ENCODE assay signal across 10 cellular contexts in genomic region chr12:107645630-107646333, GRCh38. TPM values are rescaled to one million over a fixed set of nuclear protein-coding genes. Genes with fewer than 3 reads are reported as not detected.
DNase-seq lines count a peak whose midpoint lies in the region; ATAC-seq and TF ChIP-seq lines count a peak whose summit lies in the region.
"Had no signal": no experiment of that assay in that cellular context is flagged by ENCODE, and none has a peak within 500 bp of the region (broad histone marks: within the 10 kb centered on the region; RNA-seq: fewer than 3 reads in every experiment).

No MANE protein-coding gene starts in this region.

- intact Hi-C loops in A673 (cut with micrococcal nuclease; ENCODE audit: unreplicated experiment): no loop called here

- no peak for TF ChIP-seq CTCF in A673 (conservative IDR thresholded peaks at IDR 0.05; ENCODE audit: low read depth, low read length)

- H4K5ac ChIP-seq in mesendoderm (ENCODE audit: low read length): no peak overlapping the region

- ATAC-seq in GM18519 (IDR thresholded peaks at IDR 0.05; ENCODE audit: low FRiP score, unreplicated experiment): no peak
- no peak for ATAC-seq in HG02973 (IDR thresholded peaks at IDR 0.05; ENCODE audit: unreplicated experiment)
- no peak for ATAC-seq in GM21723 (IDR thresholded peaks at IDR 0.05; ENCODE audit: unreplicated experiment)
- ATAC-seq: esophagus mucosa, HepG2 had no signal

- WGBS in mesendoderm (ENCODE audit: extremely low coverage, insufficient coverage, low lambda C conversion rate): no CpG with 5 or more reads among the region's 27 CpGs

- H3K4me2 ChIP-seq in mesendoderm (ENCODE audit: low read length): no peak overlapping the region

- H3K36me3 ChIP-seq in A673 (ENCODE audit: insufficient read depth, low read length, poor library complexity, severe bottlenecking): no peaks in the 10 kb centered on the region
- H3K36me3 ChIP-seq in mesendoderm (ENCODE audit: control insufficient read depth, insufficient read depth, low read length): no peaks in the 10 kb centered on the region

- no peak overlapping the region for H2BK15ac ChIP-seq in mesendoderm (replicated peaks; ENCODE audit: low read depth)

- no peaks in the 10 kb centered on the region for H3K79me1 ChIP-seq in mesendoderm (ENCODE audit: low read length)

- no peak overlapping the region for H3K9ac ChIP-seq in mesendoderm (ENCODE audit: low read length)

- no peak overlapping the region for H4K8ac ChIP-seq in mesendoderm (ENCODE audit: low read depth, low read length)

- POLR2A ChIA-PET in A673 (lab: Charles Lee; ENCODE audit: low non-redundant PET): no interaction called here

- H3K23ac ChIP-seq in mesendoderm (ENCODE audit: low read length): no peak overlapping the region

- H2BK5ac ChIP-seq in mesendoderm (ENCODE audit: low read length): no peak overlapping the region

- no TSS peak for BruUV-seq in A673 (replicated peaks; lab: Mats Ljungman, UMichigan)

- no peaks in the 10 kb centered on the region for H3K27me3 ChIP-seq in A673 (replicated peaks; ENCODE audit: insufficient read depth, low read depth, low read length, poor library complexity)
- no peaks in the 10 kb centered on the region for H3K27me3 ChIP-seq in mesendoderm (ENCODE audit: insufficient read depth, low read length, poor library complexity)

- no peak overlapping the region for H2AK5ac ChIP-seq in mesendoderm (ENCODE audit: low read length)

- no peak overlapping the region for H3K4ac ChIP-seq in mesendoderm (ENCODE audit: low read depth, low read length)

- no peaks in the 10 kb centered on the region for H3K79me2 ChIP-seq in mesendoderm (ENCODE audit: control insufficient read depth, insufficient read depth, low read length)

- CTCF ChIA-PET in A673 (lab: Charles Lee): no interaction called here

- no peak overlapping the region for H3K18ac ChIP-seq in mesendoderm (ENCODE audit: low read length)

- peak; percentile 88 for DNase-seq in A673 (ENCODE audit: low spot score)
- DNase-seq in NCI-H1417 treated with DMSO at 0.1 percent for 48 hours (lab: John Stamatoyannopoulos, UW): peak; percentile 36
- peak; percentile 5 for DNase-seq in brain pericyte (ENCODE audit: low read depth, low spot score)
- peak; percentile 65 for DNase-seq in mesendoderm
- no peak for DNase-seq in activated CD4-positive, alpha-beta T cell treated with anti-CD3 and anti-CD28 coated beads, Interleukin-2, amount 50 U/mL, for 48 hours

- H3K9me3 ChIP-seq in A673 (ENCODE audit: low read depth, low read length, poor library complexity, severe bottlenecking): no peaks in the 10 kb centered on the region

- no peak overlapping the region for H2BK120ac ChIP-seq in mesendoderm (ENCODE audit: low read depth, low read length)

- H3K4me3 ChIP-seq in A673 (ENCODE audit: low read depth, low read length, poor library complexity, severe bottlenecking) (no peak overlapping the region), mesendoderm (ENCODE audit: low read length) (no peak overlapping the region)

- H3K4me1 ChIP-seq in A673 (ENCODE audit: insufficient read depth, low read length, poor library complexity, severe bottlenecking) (peaks cover 14% of the 10 kb centered on the region), mesendoderm (ENCODE audit: control insufficient read depth, low read depth, low read length) (no peaks in the 10 kb centered on the region)

- peak overlapping the region; percentile 78 for H3K27ac ChIP-seq in A673 (ENCODE audit: low read depth, low read length, poor library complexity, severe bottlenecking)
- H3K27ac ChIP-seq in mesendoderm (ENCODE audit: low read depth, low read length): peak overlapping the region; percentile 29

- H3K56ac ChIP-seq in mesendoderm (ENCODE audit: low read length): peak overlapping the region; percentile 45

RNA-seq across cellular contexts. Expression of gene PWP1, which starts 39.8 kb away (rescaled TPM):
- total RNA-seq in A673 (2021): 74.7 and 77.7 TPM in 2 replicates
- 91.8 TPM for polyA plus RNA-seq in mesendoderm (2013, experiment 1 of 2)
- polyA plus RNA-seq in mesendoderm (2013, experiment 2 of 2): 94.8 TPM

Comparison
In these comparisons a context has a peak if more than half of its experiments do, and no peak if none do; other contexts are left out.
1. DNase-seq: peak in A673 (single experiment), NCI-H1417 treated with DMSO at 0.1 percent for 48 hours (single experiment), brain pericyte (single experiment) and mesendoderm (single experiment); none in activated CD4-positive, alpha-beta T cell treated with anti-CD3 and anti-CD28 coated beads, Interleukin-2, amount 50 U/mL, for 48 hours (0 of 2).